In genomic region chr15:52579852-52580251, GRCh38 we compare ENCODE assay signal across 23 cellular contexts.
"Had no signal": no experiment of that assay in that cellular context is flagged by ENCODE, and none has a peak within 500 bp of the region (broad histone marks: within the 10 kb centered on the region; RNA-seq: fewer than 3 reads in every experiment).

No MANE protein-coding gene starts in this region.

- H3K79me2 ChIP-seq: parathyroid adenoma had no signal

- H3K27me3 Mint-ChIP-seq: memory B cell; progenitor cell of endocrine pancreas; stimulated activated naive CD8-positive, alpha-beta T cell treated with anti-CD3 and anti-CD28 coated beads, Interleukin-15, amount 100 ng/mL, for 72 hours had no signal

- H3K4me3 ChIP-seq: dorsolateral prefrontal cortex, gastrocnemius medialis, lung, smooth muscle cell, suprapubic skin, transverse colon, upper lobe of right lung, uterus had no signal

- H3K4me3 Mint-ChIP-seq: memory B cell; natural killer cell; stimulated activated naive CD8-positive, alpha-beta T cell treated with anti-CD3 and anti-CD28 coated beads, Interleukin-15, amount 100 ng/mL, for 72 hours had no signal

- H3K9me3 Mint-ChIP-seq: memory B cell; natural killer cell; stimulated activated naive CD8-positive, alpha-beta T cell treated with anti-CD3 and anti-CD28 coated beads, Interleukin-15, amount 100 ng/mL, for 72 hours had no signal

- H3K36me3 ChIP-seq: uterus had no signal

- H2AFZ ChIP-seq: parathyroid adenoma had no signal

- H3K4me1 Mint-ChIP-seq: memory B cell; natural killer cell; stimulated activated naive CD8-positive, alpha-beta T cell treated with anti-CD3 and anti-CD28 coated beads, Interleukin-15, amount 100 ng/mL, for 72 hours had no signal

- DNase-seq: dorsolateral prefrontal cortex; effector CD4-positive, alpha-beta T cell; foreskin fibroblast; gastrocnemius medialis; head of caudate nucleus; left colon; natural killer cell; stimulated activated CD4-positive, alpha-beta T cell treated with anti-CD3 and anti-CD28 coated beads, Interleukin-12 subunit alpha, Interleukin-12 subunit beta, amount 100 ng/mL, for 4 hours; stimulated activated CD4-positive, alpha-beta T cell treated with anti-CD3 and anti-CD28 coated beads, Interleukin-1b, Interleukin-23, amount 100 ng/mL, for 48 hours; stimulated activated CD4-positive, alpha-beta T cell treated with anti-CD3 and anti-CD28 coated beads, Interleukin-4, amount 100 ng/mL, for 1 hour; stimulated activated CD8-positive, alpha-beta memory T cell treated with anti-CD3 and anti-CD28 coated beads, Interleukin-4, amount 100 ng/mL, for 48 hours; stimulated activated naive CD4-positive, alpha-beta T cell; stimulated activated naive CD8-positive, alpha-beta T cell treated with anti-CD3 and anti-CD28 coated beads, Interleukin-15, amount 100 ng/mL, for 72 hours; transverse colon; upper lobe of right lung; uterus had no signal

- H3K4me1 ChIP-seq: gastrocnemius medialis, parathyroid adenoma, suprapubic skin, transverse colon, upper lobe of right lung, uterus had no signal

- H3K9me3 ChIP-seq: gastrocnemius medialis, suprapubic skin, transverse colon, upper lobe of right lung, uterus had no signal

- H3K36me3 Mint-ChIP-seq: natural killer cell had no signal

- H3K9ac ChIP-seq: parathyroid adenoma had no signal

- H3K27me3 ChIP-seq: dorsolateral prefrontal cortex, gastrocnemius medialis, suprapubic skin, transverse colon, upper lobe of right lung, uterus had no signal

- H3K27ac Mint-ChIP-seq: memory B cell; natural killer cell; progenitor cell of endocrine pancreas; stimulated activated naive CD8-positive, alpha-beta T cell treated with anti-CD3 and anti-CD28 coated beads, Interleukin-15, amount 100 ng/mL, for 72 hours had no signal

- H3K4me2 ChIP-seq: smooth muscle cell had no signal

- H3K27ac ChIP-seq: dorsolateral prefrontal cortex, gastrocnemius medialis, parathyroid adenoma, suprapubic skin, transverse colon, upper lobe of right lung, uterus had no signal

- ATAC-seq: left colon; natural killer cell; sciatic nerve; stimulated activated naive CD8-positive, alpha-beta T cell treated with anti-CD3 and anti-CD28 coated beads, Interleukin-15, amount 100 ng/mL, for 72 hours; upper lobe of right lung had no signal
